ENCODE assay signal across 34 cellular contexts in genomic region chr18:30039201-30039600, GRCh38.
"Had no signal": no experiment of that assay in that cellular context is flagged by ENCODE, and none has a peak within 500 bp of the region (broad histone marks: within the 10 kb centered on the region; RNA-seq: fewer than 3 reads in every experiment).

No MANE protein-coding gene starts in this region.

- H3K4me1 ChIP-seq: adrenal gland, ascending aorta, body of pancreas, breast epithelium had no signal

- H3K4me3 ChIP-seq: adrenal gland, ascending aorta, body of pancreas, breast epithelium, cardiac muscle cell had no signal

- H3K27me3 ChIP-seq: adrenal gland, ascending aorta, body of pancreas, brain microvascular endothelial cell, breast epithelium, cardiac muscle cell had no signal

- H3K9me3 ChIP-seq: adrenal gland, ascending aorta, body of pancreas had no signal

- DNase-seq: activated effector memory CD4-positive, alpha-beta T cell treated with anti-CD3 and anti-CD28 coated beads, Interleukin-2, amount 50 U/mL, for 16 hours; activated effector memory CD4-positive, alpha-beta T cell treated with Interleukin-2 at 50 U/mL for 16 hours; activated gamma-delta T cell; activated gamma-delta T cell treated with Interleukin-2 at 50 U/mL for 16 hours; activated naive CD4-positive, alpha-beta T cell; activated naive CD4-positive, alpha-beta T cell treated with anti-CD3 and anti-CD28 coated beads for 36 hours; activated naive CD4-positive, alpha-beta T cell treated with anti-CD3 and anti-CD28 coated beads, Interleukin-2, amount 10 ng/mL, durations not matched to agents 7 days and 5 days; activated naive CD4-positive, alpha-beta T cell treated with anti-CD3 and anti-CD28 coated beads, Interleukin-2, amount 50 U/mL, for 16 hours; activated naive CD4-positive, alpha-beta T cell treated with Interleukin-2 at 50 U/mL for 16 hours; activated naive CD8-positive, alpha-beta T cell treated with anti-CD3 and anti-CD28 coated beads for 36 hours; activated naive CD8-positive, alpha-beta T cell treated with anti-CD3 and anti-CD28 coated beads, Interleukin-2, amount 10 ng/mL, durations not matched to agents 7 days and 5 days; activated naive CD8-positive, alpha-beta T cell treated with anti-CD3 and anti-CD28 coated beads, Interleukin-2, amount 50 U/mL, for 24 hours; activated T-cell treated with anti-CD3 and anti-CD28 coated beads, Interleukin-2, amount 50 U/mL, for 1 hour; activated T-cell treated with anti-CD3 and anti-CD28 coated beads, Interleukin-2, amount 50 U/mL, for 24 hours; activated T-cell treated with anti-CD3 and anti-CD28 coated beads, Interleukin-2, amount 50 U/mL, for 4 hours; activated T-cell treated with anti-CD3 and anti-CD28 coated beads, Interleukin-2, amount 50 U/mL, for 48 hours; activated T-cell treated with anti-CD3 and anti-CD28 coated beads, Interleukin-2, amount 50 U/mL, for 72 hours; adrenal gland; amniotic stem cell; amygdala; anterior cingulate cortex; aorta; body of pancreas; brain microvascular endothelial cell; caudate nucleus; central memory CD4-positive, alpha-beta T cell; cerebellar nuclear complex had no signal

- H3K27ac ChIP-seq: adrenal gland, ascending aorta, body of pancreas, brain microvascular endothelial cell, breast epithelium, cardiac muscle cell had no signal

- FAIRE-seq: astrocyte, bronchial epithelial cell had no signal

- ATAC-seq: activated naive CD4-positive, alpha-beta T cell treated with anti-CD3 and anti-CD28 coated beads, Interleukin-2, amount 50 U/mL, for 72 hours; activated naive CD8-positive, alpha-beta T cell treated with anti-CD3 and anti-CD28 coated beads, Interleukin-2, amount 50 U/mL, for 24 hours; activated T-cell treated with anti-CD3 and anti-CD28 coated beads, Interleukin-2, amount 50 U/mL, for 4 hours; activated T-cell treated with anti-CD3 and anti-CD28 coated beads, Interleukin-2, amount 50 U/mL, for 72 hours; activated T-helper 17 cell treated with anti-CD3 and anti-CD28 coated beads, Interleukin-2, amount 50 U/mL, for 72 hours; body of pancreas had no signal

- H3K36me3 ChIP-seq: adrenal gland, ascending aorta, brain microvascular endothelial cell, breast epithelium, cardiac muscle cell had no signal
